ENCODE assay signal across 9 cellular contexts in genomic region chr6:104682722-104683643, GRCh38.
DNase-seq lines count a peak whose midpoint lies in the region; ATAC-seq and TF ChIP-seq lines count a peak whose summit lies in the region.
"Had no signal": no experiment of that assay in that cellular context is flagged by ENCODE, and none has a peak within 500 bp of the region (broad histone marks: within the 10 kb centered on the region; RNA-seq: fewer than 3 reads in every experiment).

No MANE protein-coding gene starts in this region.

- no peaks in the 10 kb centered on the region for H3K27me3 Mint-ChIP-seq in central memory CD8-positive, alpha-beta T cell

- ATAC-seq in central memory CD8-positive, alpha-beta T cell (replicated peaks; ENCODE audit: extremely low read depth, poor library complexity, severe bottlenecking): peak; percentile 54
- no peak for ATAC-seq in lung (ENCODE audit: insufficient read depth, low FRiP score)

- peaks cover 0 to 1% of the 10 kb centered on the region in 2 donors for H3K4me1 ChIP-seq in lung (ENCODE audit: control insufficient read depth in 2 of 2, insufficient read depth in 2 of 2, low read length in 2 of 2)

- H3K36me3 ChIP-seq in H7 (replicated peaks; ENCODE audit: control insufficient read depth, insufficient read depth, low read length) (no peaks in the 10 kb centered on the region), lung (ENCODE audit: control insufficient read depth in 2 of 2, insufficient read depth in 2 of 2, low read length in 2 of 2) (no peaks in the 10 kb centered on the region)

- no peak overlapping the region for H3K4me3 Mint-ChIP-seq in central memory CD8-positive, alpha-beta T cell

- 59% methylated on average over 15 of the region's 15 CpGs for WGBS in lung, 2 donors

- no peak overlapping the region for H3K27ac ChIP-seq in lung (ENCODE audit: low read depth in 1 of 2, low read length in 1 of 2)
- H3K27ac ChIP-seq: epithelial cell of prostate had no signal

- DNase-seq in GM12865 (ENCODE audit: low read depth) (peak; percentile 68), H7 (peak; percentile 47), M059J (ENCODE audit: low read depth) (peak; percentile 60), lung (ENCODE audit: low spot score) (peak; percentile 44), NCI-H524 treated with DMSO at 0.1 percent for 48 hours (lab: John Stamatoyannopoulos, UW) (no peak)
- peak; percentile 29 to 44 for DNase-seq in central memory CD8-positive, alpha-beta T cell (ENCODE audit: low spot score in 2 of 2)
- peak; percentile 24 to 55 for DNase-seq in stimulated activated CD8-positive, alpha-beta memory T cell treated with anti-CD3 and anti-CD28 coated beads, Interleukin-7, amount 100 ng/mL, for 1 hour (ENCODE audit: low read depth in 2 of 2)

- no peak overlapping the region for H3K4me3 ChIP-seq in GM12865 (ENCODE audit: low read depth, low read length)
- H3K4me3 ChIP-seq in H7 (ENCODE audit: insufficient read depth, low read depth, low read length): no peak overlapping the region
- no peak overlapping the region for H3K4me3 ChIP-seq in WI38 (ENCODE audit: low read depth, low read length)
- no peak overlapping the region for H3K4me3 ChIP-seq in lung

- TF ChIP-seq CTCF in GM12865 (IDR thresholded peaks at IDR 0.05; ENCODE audit: insufficient read depth, low read depth, low read length, missing control alignments): peak; percentile 76
- peak; percentile 92 for TF ChIP-seq CTCF in WI38 (IDR thresholded peaks at IDR 0.05; ENCODE audit: low read depth, low read length)
- peak; percentile 34 for TF ChIP-seq CTCF in lung (IDR thresholded peaks at IDR 0.05; ENCODE audit: control extremely low read depth, extremely low read depth)

- H3K9me3 Mint-ChIP-seq in central memory CD8-positive, alpha-beta T cell: no peaks in the 10 kb centered on the region

- H3K27me3 ChIP-seq in H7 (ENCODE audit: control insufficient read depth, insufficient read depth, low read length) (no peaks in the 10 kb centered on the region), lung (ENCODE audit: control insufficient read depth, insufficient read depth) (no peaks in the 10 kb centered on the region)

- peaks cover 5% of the 10 kb centered on the region for H3K4me1 Mint-ChIP-seq in central memory CD8-positive, alpha-beta T cell

- peaks cover 0 to 7% of the 10 kb centered on the region in 2 donors for H3K9me3 ChIP-seq in lung (ENCODE audit: control insufficient read depth in 2 of 2, insufficient read depth in 1 of 2, low read length in 1 of 2)

- H3K27ac Mint-ChIP-seq in central memory CD8-positive, alpha-beta T cell (ENCODE audit: low read depth): no peak overlapping the region

- H3K36me3 Mint-ChIP-seq in central memory CD8-positive, alpha-beta T cell (ENCODE audit: insufficient read depth): peaks cover 2% of the 10 kb centered on the region

Comparison
In these comparisons a context has a peak if more than half of its experiments do, and no peak if none do; other contexts are left out.
1. CTCF ChIP-seq: peak in every context shown above with its lines; median percentile 92 in WI38; 76 in GM12865; 34 in lung.